Comparison of ENCODE assay signal across 15 cellular contexts in the genomic region with DNA sequence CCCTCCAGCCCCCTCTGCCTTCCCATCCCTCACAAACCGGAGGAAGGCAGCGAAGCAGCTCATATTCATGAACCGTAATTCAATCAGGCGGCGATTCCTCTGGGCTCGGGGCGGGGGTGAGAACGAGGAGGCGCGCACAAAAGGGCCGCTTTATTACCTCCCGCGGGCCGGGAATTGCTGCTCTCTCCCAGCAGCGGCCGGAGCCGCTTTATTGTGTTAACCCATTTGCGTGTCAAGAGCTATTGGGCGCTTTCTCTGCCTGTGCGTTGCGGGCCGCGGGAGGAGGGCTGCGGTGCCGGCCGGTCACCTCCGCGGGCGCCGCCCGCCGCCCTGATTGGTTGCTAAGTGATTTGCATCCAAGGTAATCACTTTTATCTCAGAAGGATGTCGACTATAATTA. TPM values are rescaled to one million over a fixed set of nuclear protein-coding genes. Genes with fewer than 3 reads are reported as not detected.
DNase-seq lines count a peak whose midpoint lies in the region; ATAC-seq, FAIRE-seq and TF ChIP-seq lines count a peak whose summit lies in the region.
"Had no signal": no experiment of that assay in that cellular context is flagged by ENCODE, and none has a peak within 500 bp of the region (broad histone marks: within the 10 kb centered on the region; RNA-seq: fewer than 3 reads in every experiment).

No MANE protein-coding gene starts in this region.

- H3K27me3 Mint-ChIP-seq in astrocyte (ENCODE audit: low read depth, unreplicated experiment) = peaks cover 46% of the 10 kb centered on the region
- peaks cover 6 to 13% of the 10 kb centered on the region in 2 donors for H3K27me3 Mint-ChIP-seq in effector memory CD8-positive, alpha-beta T cell

- peak; percentile 89 for DNase-seq in COR-L47 (lab: John Stamatoyannopoulos, UW)
- DNase-seq in astrocyte (ENCODE audit: low read depth) = no peak
- peak; percentile 15 for DNase-seq in mesenchymal stem cell
- DNase-seq in NCI-H128 (lab: John Stamatoyannopoulos, UW; ENCODE audit: unreplicated experiment) = no peak
- DNase-seq in effector memory CD8-positive, alpha-beta T cell = no peak
- no peak for DNase-seq in amniotic stem cell (lab: John Stamatoyannopoulos, UW)
- DNase-seq: activated naive CD4-positive, alpha-beta T cell treated with anti-CD3 and anti-CD28 coated beads for 36 hours; dermis blood vessel endothelial cell; MG63; stimulated activated naive CD8-positive, alpha-beta T cell treated with anti-CD3 and anti-CD28 coated beads, Interleukin-15, amount 100 ng/mL, for 72 hours had no signal

- H2AFZ ChIP-seq in astrocyte (ENCODE audit: low read depth, low read length) (no peak overlapping the region), mesenchymal stem cell (ENCODE audit: low read depth, low read length) (no peak overlapping the region)

- peaks cover 2% of the 10 kb centered on the region for H3K4me1 Mint-ChIP-seq in astrocyte (ENCODE audit: low read depth, unreplicated experiment)
- H3K4me1 Mint-ChIP-seq in effector memory CD8-positive, alpha-beta T cell (ENCODE audit: low read depth in 2 of 2) = peaks cover 1 to 4% of the 10 kb centered on the region in 2 donors
- H3K4me1 Mint-ChIP-seq: memory B cell had no signal

- H3K4me3 ChIP-seq in HUES64 (ENCODE audit: low read length) (peak overlapping the region; percentile 39), astrocyte (ENCODE audit: insufficient read depth, low read depth, low read length) (no peak overlapping the region), mesenchymal stem cell (ENCODE audit: insufficient read depth in 1 of 2, low read depth in 1 of 2, low read length in 2 of 2) (no peak overlapping the region)
- H3K4me3 ChIP-seq: BLaER1, MG63 had no signal

- H3K27ac Mint-ChIP-seq in astrocyte (ENCODE audit: unreplicated experiment) = no peak overlapping the region
- no peak overlapping the region for H3K27ac Mint-ChIP-seq in effector memory CD8-positive, alpha-beta T cell
- H3K27ac Mint-ChIP-seq: activated naive CD4-positive, alpha-beta T cell treated with anti-CD3 and anti-CD28 coated beads for 36 hours; memory B cell; stimulated activated naive CD8-positive, alpha-beta T cell treated with anti-CD3 and anti-CD28 coated beads, Interleukin-15, amount 100 ng/mL, for 72 hours had no signal

- H3K9me3 ChIP-seq in HUES64 (ENCODE audit: insufficient read depth, low read depth, low read length) = no peaks in the 10 kb centered on the region
- no peaks in the 10 kb centered on the region for H3K9me3 ChIP-seq in astrocyte (ENCODE audit: insufficient read depth, low read depth, low read length)
- H3K9me3 ChIP-seq in mesenchymal stem cell (ENCODE audit: control insufficient read depth, low read length) = no peaks in the 10 kb centered on the region
- H3K9me3 ChIP-seq: BLaER1, MG63 had no signal

- no peak overlapping the region for H3K9ac ChIP-seq in HUES64 (ENCODE audit: low read depth, low read length)
- no peak overlapping the region for H3K9ac ChIP-seq in astrocyte (ENCODE audit: low read length)
- H3K9ac ChIP-seq in mesenchymal stem cell (ENCODE audit: low read length) = no peak overlapping the region
- H3K9ac ChIP-seq: BLaER1 had no signal

- H4K91ac ChIP-seq in mesenchymal stem cell (ENCODE audit: low read length) = no peak overlapping the region

- H2BK12ac ChIP-seq in mesenchymal stem cell (ENCODE audit: low read length in 2 of 2) = no peak overlapping the region

- no peak for TF ChIP-seq CTCF in astrocyte (IDR thresholded peaks at IDR 0.05; ENCODE audit: insufficient read depth, low read depth, low read length)

- no peaks in the 10 kb centered on the region for H3K9me3 Mint-ChIP-seq in astrocyte (ENCODE audit: unreplicated experiment)
- no peaks in the 10 kb centered on the region for H3K9me3 Mint-ChIP-seq in effector memory CD8-positive, alpha-beta T cell
- H3K9me3 Mint-ChIP-seq: activated naive CD4-positive, alpha-beta T cell treated with anti-CD3 and anti-CD28 coated beads for 36 hours; memory B cell; stimulated activated naive CD8-positive, alpha-beta T cell treated with anti-CD3 and anti-CD28 coated beads, Interleukin-15, amount 100 ng/mL, for 72 hours had no signal

- FAIRE-seq in astrocyte (lab: Jason Lieb, UNC) = no peak

- H3K79me2 ChIP-seq in astrocyte (ENCODE audit: insufficient read depth, low read length) = no peaks in the 10 kb centered on the region

- H4K20me1 ChIP-seq in astrocyte (ENCODE audit: insufficient read depth, low read length) = peaks cover 40% of the 10 kb centered on the region

- H3K14ac ChIP-seq in mesenchymal stem cell (ENCODE audit: low read length in 2 of 2) = no peak overlapping the region

- H3K4ac ChIP-seq in mesenchymal stem cell (ENCODE audit: low read depth in 1 of 2, low read length in 2 of 2) = no peak overlapping the region

- no peak overlapping the region; the same call in 1 of the 2 replicates for H3K27ac ChIP-seq in HUES64 (ENCODE audit: low read depth, low read length)
- no peak overlapping the region for H3K27ac ChIP-seq in astrocyte (ENCODE audit: low read depth, low read length)
- no peak overlapping the region for H3K27ac ChIP-seq in mesenchymal stem cell (ENCODE audit: low read length, poor library complexity, severe bottlenecking)
- H3K27ac ChIP-seq: BLaER1 had no signal

- H3K27me3 ChIP-seq in HUES64 (ENCODE audit: insufficient read depth, low read length) (peaks cover 48% of the 10 kb centered on the region), astrocyte (ENCODE audit: insufficient read depth, low read length) (peaks cover 50% of the 10 kb centered on the region), mesenchymal stem cell (ENCODE audit: control insufficient read depth in 1 of 2, insufficient read depth in 1 of 2, low read length in 2 of 2) (peaks cover 66 to 78% of the 10 kb centered on the region in 2 experiments)
- H3K27me3 ChIP-seq: MG63 had no signal

- H3K36me3 Mint-ChIP-seq in astrocyte (ENCODE audit: low read depth, unreplicated experiment) = no peaks in the 10 kb centered on the region
- H3K36me3 Mint-ChIP-seq in effector memory CD8-positive, alpha-beta T cell (ENCODE audit: insufficient read depth) = peaks cover 14% of the 10 kb centered on the region
- H3K36me3 Mint-ChIP-seq: memory B cell had no signal

- H3K4me1 ChIP-seq in HUES64 (ENCODE audit: insufficient read depth, low read length) (peaks cover 15% of the 10 kb centered on the region), astrocyte (ENCODE audit: insufficient read depth, low read length) (no peaks in the 10 kb centered on the region), mesenchymal stem cell (ENCODE audit: control insufficient read depth, insufficient read depth, low read depth, low read length) (peaks cover 16% of the 10 kb centered on the region)

- H3K4me3 Mint-ChIP-seq in astrocyte (ENCODE audit: unreplicated experiment) = no peak overlapping the region
- H3K4me3 Mint-ChIP-seq in effector memory CD8-positive, alpha-beta T cell = no peak overlapping the region
- H3K4me3 Mint-ChIP-seq: activated naive CD4-positive, alpha-beta T cell treated with anti-CD3 and anti-CD28 coated beads for 36 hours; memory B cell; stimulated activated naive CD8-positive, alpha-beta T cell treated with anti-CD3 and anti-CD28 coated beads, Interleukin-15, amount 100 ng/mL, for 72 hours had no signal

- H3K79me1 ChIP-seq in mesenchymal stem cell (replicated peaks; ENCODE audit: low read length, poor library complexity, severe bottlenecking) = no peaks in the 10 kb centered on the region

- no peak overlapping the region for H2BK5ac ChIP-seq in mesenchymal stem cell (ENCODE audit: low read depth, low read length, poor library complexity, severe bottlenecking)

- H3K36me3 ChIP-seq in HUES64 (ENCODE audit: insufficient read depth, low read length) (no peaks in the 10 kb centered on the region), astrocyte (ENCODE audit: insufficient read depth, low read length) (no peaks in the 10 kb centered on the region), mesenchymal stem cell (ENCODE audit: control insufficient read depth in 1 of 2, insufficient read depth in 2 of 2, low read depth in 1 of 2, low read length in 2 of 2) (no peaks in the 10 kb centered on the region)
- H3K36me3 ChIP-seq: BLaER1, MG63 had no signal

- 1% methylated on average over 33 of the region's 33 CpGs for WGBS in HUES64
- WGBS in mesenchymal stem cell = 1% methylated on average over 26 of the region's 33 CpGs

- no peak overlapping the region for H2BK120ac ChIP-seq in mesenchymal stem cell (ENCODE audit: low read depth, low read length)

- H3K4me2 ChIP-seq in astrocyte (ENCODE audit: low read length) (peak overlapping the region; percentile 57), mesenchymal stem cell (ENCODE audit: low read length, poor library complexity, severe bottlenecking) (peak overlapping the region; percentile 20)
- H3K4me2 ChIP-seq: BLaER1 had no signal

- H3K23ac ChIP-seq in mesenchymal stem cell (ENCODE audit: low read length in 2 of 2) = no peak overlapping the region

- no peak overlapping the region for H3K18ac ChIP-seq in mesenchymal stem cell (ENCODE audit: low read depth in 1 of 2, low read length in 2 of 2)

- no peak for ATAC-seq in effector memory CD8-positive, alpha-beta T cell (replicated peaks)
- ATAC-seq in GM19463 (IDR thresholded peaks at IDR 0.05; ENCODE audit: unreplicated experiment) = no peak
- ATAC-seq: Panc1; stimulated activated naive CD8-positive, alpha-beta T cell treated with anti-CD3 and anti-CD28 coated beads, Interleukin-15, amount 100 ng/mL, for 72 hours had no signal

- H2AK5ac ChIP-seq in mesenchymal stem cell (ENCODE audit: low read length, severe bottlenecking) = no peak overlapping the region

- no peak overlapping the region for H4K8ac ChIP-seq in mesenchymal stem cell (ENCODE audit: low read length)

- H2BK15ac ChIP-seq in mesenchymal stem cell (ENCODE audit: low read depth, poor library complexity, severe bottlenecking) = no peak overlapping the region

RNA-seq across cellular contexts. Expression of a gene that starts 4.8 kb away (rescaled TPM):
- polyA plus RNA-seq in HUES64 (2013, experiment 1 of 2) = 3.2 TPM
- polyA plus RNA-seq in HUES64 (2013, experiment 2 of 2) = 2.4 TPM
- 1.2 and 1.4 TPM in 2 replicates for total RNA-seq in astrocyte
- polyA plus RNA-seq in mesenchymal stem cell (2013, experiment 1 of 2) = 2.8 TPM
- 2.5 TPM for polyA plus RNA-seq in mesenchymal stem cell (2013, experiment 2 of 2)

Comparison
In these comparisons a context has a peak if more than half of its experiments do, and no peak if none do; other contexts are left out.
1. DNase-seq: peak in COR-L47 (single experiment) and mesenchymal stem cell (single experiment); none in astrocyte (single experiment), NCI-H128 (single experiment), effector memory CD8-positive, alpha-beta T cell (0 of 3) and amniotic stem cell (single experiment).